2 cellular contexts compared by ENCODE assay signal in genomic region chr2:96540136-96540535, GRCh38.
TF ChIP-seq lines count a peak whose summit lies in the region.

No MANE protein-coding gene starts in this region.

TF ChIP-seq in SK-N-SH, 30 proteins besides CTCF, POLR2A, EP300 and RAD21 (continued from another document):
- TF ChIP-seq ZBTB33 (IDR thresholded peaks at IDR 0.05; ENCODE audit: borderline replicate concordance, low read depth) (no peak), JUND (IDR thresholded peaks at IDR 0.05) (no peak), USF2 (IDR thresholded peaks at IDR 0.05; ENCODE audit: borderline replicate concordance, low read depth, low read length) (no peak), GABPA (IDR thresholded peaks at IDR 0.05; ENCODE audit: low read depth) (no peak), PBX3 (IDR thresholded peaks at IDR 0.05) (no peak), IRF3 (IDR thresholded peaks at IDR 0.05; ENCODE audit: low read depth, low read length) (no peak), ELF1 (IDR thresholded peaks at IDR 0.05) (no peak), POLR2AphosphoS5 (IDR thresholded peaks at IDR 0.05; ENCODE audit: low read depth, low read length) (no peak), MAX (IDR thresholded peaks at IDR 0.05; ENCODE audit: low read depth) (no peak), GATA2 (CRISPR knock-in tag; IDR thresholded peaks at IDR 0.05) (no peak), YY1 (IDR thresholded peaks at IDR 0.05; ENCODE audit: low read depth) (no peak), NRF1 (IDR thresholded peaks at IDR 0.05; ENCODE audit: low read depth, low read length) (no peak), SMC3 (IDR thresholded peaks at IDR 0.05; ENCODE audit: low read depth, low read length) (no peak), CHD2 (IDR thresholded peaks at IDR 0.05; ENCODE audit: low read length, partially characterized antibody) (no peak), RXRA (IDR thresholded peaks at IDR 0.05; ENCODE audit: borderline replicate concordance, low read depth) (no peak), TEAD4 (IDR thresholded peaks at IDR 0.05; ENCODE audit: borderline replicate concordance, insufficient read depth) (no peak), REST (IDR thresholded peaks at IDR 0.05; ENCODE audit: low read depth, low read length) (no peak), RCOR1 (IDR thresholded peaks at IDR 0.05; ENCODE audit: low read length) (no peak)

TF ChIP-seq in SK-N-SH treated with all-trans-retinoic acid at 6 μM for 48 hours, 23 proteins besides CTCF, POLR2A, EP300 and RAD21 (continued from another document):
- no peak for TF ChIP-seq PATZ1 (CRISPR knock-in tag; IDR thresholded peaks at IDR 0.05; ENCODE audit: borderline replicate concordance)
- TF ChIP-seq ZNF70 (CRISPR knock-in tag; IDR thresholded peaks at IDR 0.05): no peak
- TF ChIP-seq SNAI2 (CRISPR knock-in tag; IDR thresholded peaks at IDR 0.05): no peak
- TF ChIP-seq GLIS3 (CRISPR knock-in tag; IDR thresholded peaks at IDR 0.05): no peak
- no peak for TF ChIP-seq ISL1 (CRISPR knock-in tag; IDR thresholded peaks at IDR 0.05)
- TF ChIP-seq OSR1 (CRISPR knock-in tag; IDR thresholded peaks at IDR 0.05): no peak
- no peak for TF ChIP-seq CSRNP3 (CRISPR knock-in tag; IDR thresholded peaks at IDR 0.05)
- TF ChIP-seq TOX (CRISPR knock-in tag; IDR thresholded peaks at IDR 0.05; ENCODE audit: borderline replicate concordance): no peak
- TF ChIP-seq POU6F1 (CRISPR knock-in tag; IDR thresholded peaks at IDR 0.05; ENCODE audit: borderline replicate concordance, low read depth): no peak
- TF ChIP-seq CSDC2 (CRISPR knock-in tag; IDR thresholded peaks at IDR 0.05): no peak
- TF ChIP-seq ZNF565 (CRISPR knock-in tag; conservative IDR thresholded peaks at IDR 0.05; ENCODE audit: low read depth): no peak
- no peak for TF ChIP-seq ESRRG (CRISPR knock-in tag; IDR thresholded peaks at IDR 0.05)
- TF ChIP-seq ARNTL (CRISPR knock-in tag; IDR thresholded peaks at IDR 0.05; ENCODE audit: borderline replicate concordance, low read depth): no peak
- no peak for TF ChIP-seq RARB (CRISPR knock-in tag; IDR thresholded peaks at IDR 0.05)
